Comparison of ENCODE assay signal across 28 cellular contexts in genomic region chr15:70412717-70413266, GRCh38.
DNase-seq lines count a peak whose midpoint lies in the region; ATAC-seq and TF ChIP-seq lines count a peak whose summit lies in the region.
"Had no signal": no experiment of that assay in that cellular context is flagged by ENCODE, and none has a peak within 500 bp of the region (broad histone marks: within the 10 kb centered on the region; RNA-seq: fewer than 3 reads in every experiment).

No MANE protein-coding gene starts in this region.

- no peaks in the 10 kb centered on the region for H3K9me3 ChIP-seq in upper lobe of right lung
- peaks cover 12% of the 10 kb centered on the region for H3K9me3 ChIP-seq in left ventricle myocardium inferior (replicated peaks)
- H3K9me3 ChIP-seq: BLaER1, colonic mucosa, psoas muscle, suprapubic skin had no signal

- H3K4me1 ChIP-seq in upper lobe of right lung = no peaks in the 10 kb centered on the region
- no peaks in the 10 kb centered on the region for H3K4me1 ChIP-seq in left ventricle myocardium inferior
- H3K4me1 ChIP-seq: BLaER1, colonic mucosa, heart left ventricle, psoas muscle, suprapubic skin had no signal

- DNase-seq in natural killer cell treated with Interleukin-12 subunit alpha and Interleukin-12 subunit beta and Interleukin-15 and Interleukin-18, amount 100 ng/mL, for 72 hours (ENCODE audit: low spot score) = peak; percentile 12
- DNase-seq in natural killer cell = no peak
- DNase-seq in NCI-H2029 treated with DMSO at 0.1 percent for 48 hours (lab: John Stamatoyannopoulos, UW) = peak; percentile 43
- peak; percentile 1 for DNase-seq in NCI-H748 treated with DMSO at 0.1 percent for 48 hours (lab: John Stamatoyannopoulos, UW)
- peak; percentile 83 for DNase-seq in renal cortical epithelial cell (ENCODE audit: low read depth)
- DNase-seq in upper lobe of right lung = no peak
- no peak for DNase-seq in left ventricle myocardium inferior
- DNase-seq: activated CD4-positive, alpha-beta T cell treated with anti-CD3 and anti-CD28 coated beads for 36 hours; activated CD8-positive, alpha-beta T cell treated with anti-CD3 and anti-CD28 coated beads, Interleukin-2, amount 10 ng/mL, durations not matched to agents 7 days and 5 days; colonic mucosa; effector CD8-positive, alpha-beta T cell; HCEC 1CT; heart left ventricle; KG1; mesendoderm; NCI-H2171; nucleus accumbens; OCI-M1; psoas muscle; stimulated activated CD4-positive, alpha-beta T cell treated with anti-CD3 and anti-CD28 coated beads, Interleukin-15, amount 100 ng/mL, for 24 hours; stimulated activated naive B cell treated with anti-CD40 and anti-IgM and Interleukin-4, amounts not matched to agents 10 μg/mL and 1 μg/mL and 100 μg/mL, for 72 hours; T-helper 17 cell had no signal

- no peak overlapping the region for H3K4me3 Mint-ChIP-seq in natural killer cell treated with Interleukin-12 subunit alpha and Interleukin-12 subunit beta and Interleukin-15 and Interleukin-18, amount 100 ng/mL, for 72 hours
- H3K4me3 Mint-ChIP-seq in natural killer cell = no peak overlapping the region
- H3K4me3 Mint-ChIP-seq: activated CD4-positive, alpha-beta T cell treated with anti-CD3 and anti-CD28 coated beads for 36 hours; activated CD8-positive, alpha-beta T cell treated with anti-CD3 and anti-CD28 coated beads, Interleukin-2, amount 10 ng/mL, durations not matched to agents 7 days and 5 days; activated naive CD4-positive, alpha-beta T cell treated with anti-CD3 and anti-CD28 coated beads, Interleukin-2, amount 50 U/mL, for 24 hours; stimulated activated naive B cell treated with anti-CD40 and anti-IgM and Interleukin-4, amounts not matched to agents 10 μg/mL and 1 μg/mL and 100 μg/mL, for 72 hours; T-helper 17 cell had no signal

- no peak overlapping the region for H3K27ac ChIP-seq in upper lobe of right lung
- H3K27ac ChIP-seq in left ventricle myocardium inferior (replicated peaks) = no peak overlapping the region
- H3K27ac ChIP-seq: BLaER1, colonic mucosa, heart left ventricle, psoas muscle, suprapubic skin had no signal

- intact Hi-C loops in natural killer cell (cut with micrococcal nuclease) = no loop called here
- intact Hi-C loops in upper lobe of right lung (cut with DNase I) = no loop called here
- intact Hi-C loops in left ventricle myocardium inferior (cut with micrococcal nuclease) = no loop called here

- H3K27ac Mint-ChIP-seq in natural killer cell treated with Interleukin-12 subunit alpha and Interleukin-12 subunit beta and Interleukin-15 and Interleukin-18, amount 100 ng/mL, for 72 hours = no peak overlapping the region
- no peak overlapping the region for H3K27ac Mint-ChIP-seq in natural killer cell
- H3K27ac Mint-ChIP-seq: activated CD4-positive, alpha-beta T cell treated with anti-CD3 and anti-CD28 coated beads for 36 hours; activated CD8-positive, alpha-beta T cell treated with anti-CD3 and anti-CD28 coated beads, Interleukin-2, amount 10 ng/mL, durations not matched to agents 7 days and 5 days; activated naive CD4-positive, alpha-beta T cell treated with anti-CD3 and anti-CD28 coated beads, Interleukin-2, amount 50 U/mL, for 24 hours; activated T-helper 2 cell treated with anti-CD3 and anti-CD28 coated beads, Interferon-gamma antibody, Interleukin-2, Interleukin-4, amounts not matched to agents 10 μg/mL and 5 μg/mL and 100 μg/mL, durations not matched to agents 14 hours and 24 hours and 36 hours; stimulated activated naive B cell treated with anti-CD40 and anti-IgM and Interleukin-4, amounts not matched to agents 10 μg/mL and 1 μg/mL and 100 μg/mL, for 72 hours; T-helper 17 cell had no signal

- ATAC-seq in natural killer cell treated with Interleukin-12 subunit alpha and Interleukin-12 subunit beta and Interleukin-15 and Interleukin-18, amount 100 ng/mL, for 72 hours = no peak
- ATAC-seq in natural killer cell (no peak), upper lobe of right lung (no peak), GM21423 (IDR thresholded peaks at IDR 0.05; ENCODE audit: unreplicated experiment) (no peak)
- ATAC-seq: activated CD4-positive, alpha-beta T cell treated with anti-CD3 and anti-CD28 coated beads for 36 hours; activated CD8-positive, alpha-beta T cell treated with anti-CD3 and anti-CD28 coated beads, Interleukin-2, amount 10 ng/mL, durations not matched to agents 7 days and 5 days; heart left ventricle; psoas muscle; SK-N-SH treated with all-trans-retinoic acid at 6 μM for 48 hours; stimulated activated naive B cell treated with anti-CD40 and anti-IgM and Interleukin-4, amounts not matched to agents 10 μg/mL and 1 μg/mL and 100 μg/mL, for 72 hours; T-helper 17 cell had no signal

- TF ChIP-seq CTCF in natural killer cell (IDR thresholded peaks at IDR 0.05) (no peak), upper lobe of right lung (IDR thresholded peaks at IDR 0.05) (no peak), left ventricle myocardium inferior (IDR thresholded peaks at IDR 0.05; ENCODE audit: borderline replicate concordance) (no peak)

- peaks cover 4% of the 10 kb centered on the region for H3K36me3 Mint-ChIP-seq in natural killer cell treated with Interleukin-12 subunit alpha and Interleukin-12 subunit beta and Interleukin-15 and Interleukin-18, amount 100 ng/mL, for 72 hours
- H3K36me3 Mint-ChIP-seq in natural killer cell = no peaks in the 10 kb centered on the region
- H3K36me3 Mint-ChIP-seq: activated naive CD4-positive, alpha-beta T cell treated with anti-CD3 and anti-CD28 coated beads, Interleukin-2, amount 50 U/mL, for 24 hours had no signal

- no peaks in the 10 kb centered on the region for H3K9me3 Mint-ChIP-seq in natural killer cell treated with Interleukin-12 subunit alpha and Interleukin-12 subunit beta and Interleukin-15 and Interleukin-18, amount 100 ng/mL, for 72 hours
- no peaks in the 10 kb centered on the region for H3K9me3 Mint-ChIP-seq in natural killer cell
- H3K9me3 Mint-ChIP-seq: activated T-helper 2 cell treated with anti-CD3 and anti-CD28 coated beads, Interferon-gamma antibody, Interleukin-2, Interleukin-4, amounts not matched to agents 10 μg/mL and 5 μg/mL and 100 μg/mL, durations not matched to agents 14 hours and 24 hours and 36 hours had no signal

- no peaks in the 10 kb centered on the region for H3K4me1 Mint-ChIP-seq in natural killer cell treated with Interleukin-12 subunit alpha and Interleukin-12 subunit beta and Interleukin-15 and Interleukin-18, amount 100 ng/mL, for 72 hours (ENCODE audit: low read depth in 2 of 2)
- H3K4me1 Mint-ChIP-seq in natural killer cell = no peaks in the 10 kb centered on the region
- H3K4me1 Mint-ChIP-seq: activated CD4-positive, alpha-beta T cell treated with anti-CD3 and anti-CD28 coated beads for 36 hours; activated naive CD4-positive, alpha-beta T cell treated with anti-CD3 and anti-CD28 coated beads, Interleukin-2, amount 50 U/mL, for 24 hours had no signal

- peaks cover 23 to 28% of the 10 kb centered on the region in 2 donors for H3K27me3 Mint-ChIP-seq in natural killer cell treated with Interleukin-12 subunit alpha and Interleukin-12 subunit beta and Interleukin-15 and Interleukin-18, amount 100 ng/mL, for 72 hours
- H3K27me3 Mint-ChIP-seq in natural killer cell (ENCODE audit: low read depth in 2 of 2) = peaks cover 16 to 37% of the 10 kb centered on the region in 2 donors
- H3K27me3 Mint-ChIP-seq: activated CD4-positive, alpha-beta T cell treated with anti-CD3 and anti-CD28 coated beads for 36 hours; activated naive CD4-positive, alpha-beta T cell treated with anti-CD3 and anti-CD28 coated beads, Interleukin-2, amount 50 U/mL, for 24 hours had no signal

- no peaks in the 10 kb centered on the region for H3K36me3 ChIP-seq in upper lobe of right lung
- no peaks in the 10 kb centered on the region for H3K36me3 ChIP-seq in left ventricle myocardium inferior
- H3K36me3 ChIP-seq: BLaER1, colonic mucosa, heart left ventricle, suprapubic skin had no signal

- H3K27me3 ChIP-seq in upper lobe of right lung = no peaks in the 10 kb centered on the region
- peaks cover 33% of the 10 kb centered on the region for H3K27me3 ChIP-seq in left ventricle myocardium inferior (ENCODE audit: low read depth)
- H3K27me3 ChIP-seq: colonic mucosa, suprapubic skin had no signal

- H3K4me3 ChIP-seq in upper lobe of right lung (no peak overlapping the region), left ventricle myocardium inferior (no peak overlapping the region)
- H3K4me3 ChIP-seq: BLaER1, colonic mucosa, heart left ventricle, psoas muscle, suprapubic skin had no signal

Comparison
In these comparisons a context has a peak if more than half of its experiments do, and no peak if none do; other contexts are left out.
1. DNase-seq: peak in natural killer cell treated with Interleukin-12 subunit alpha and Interleukin-12 subunit beta and Interleukin-15 and Interleukin-18, amount 100 ng/mL, for 72 hours (single experiment), NCI-H2029 treated with DMSO at 0.1 percent for 48 hours (single experiment), NCI-H748 treated with DMSO at 0.1 percent for 48 hours (single experiment) and renal cortical epithelial cell (single experiment); none in natural killer cell (single experiment), upper lobe of right lung (single experiment) and left ventricle myocardium inferior (single experiment).